ENCODE assay signal across 14 cellular contexts in the genomic region with DNA sequence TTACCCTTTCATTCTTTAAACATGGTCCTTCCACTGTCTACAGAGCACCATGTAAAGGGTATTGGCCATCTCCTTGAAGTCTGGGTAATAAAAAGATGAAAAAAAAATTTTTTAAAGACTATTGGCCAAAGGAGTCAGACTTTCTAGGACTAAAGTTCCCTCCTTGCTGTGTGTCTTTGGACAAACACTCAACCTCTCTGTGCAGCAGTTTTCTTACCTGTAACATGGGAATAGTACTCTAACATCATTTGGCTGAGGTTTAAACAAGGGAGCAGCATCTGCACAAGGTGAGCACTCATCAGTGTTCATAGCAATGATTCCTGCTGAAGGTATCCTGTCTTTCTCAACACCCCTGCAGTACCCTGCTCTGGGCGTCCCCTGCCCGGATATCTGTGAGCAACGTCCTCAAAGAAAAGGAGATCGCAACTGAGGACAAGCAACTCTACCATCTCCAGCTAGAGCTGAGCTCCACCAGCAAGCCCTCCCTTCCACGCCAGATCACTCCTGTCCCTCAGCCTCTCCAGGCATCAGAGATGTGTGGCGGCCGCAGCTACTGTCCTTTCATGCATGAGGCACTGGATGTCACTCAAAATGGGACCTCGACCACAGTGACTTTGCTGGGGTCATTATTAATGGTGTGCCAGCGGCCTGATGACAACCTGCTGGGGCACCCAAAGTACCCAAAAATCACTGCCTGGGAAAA. TPM values are rescaled to one million over a fixed set of nuclear protein-coding genes. Genes with fewer than 3 reads are reported as not detected.
DNase-seq lines count a peak whose midpoint lies in the region; ATAC-seq and TF ChIP-seq lines count a peak whose summit lies in the region.
"Had no signal": no experiment of that assay in that cellular context is flagged by ENCODE, and none has a peak within 500 bp of the region (broad histone marks: within the 10 kb centered on the region; RNA-seq: fewer than 3 reads in every experiment).

No MANE protein-coding gene starts in this region.

- intact Hi-C loops in psoas muscle (cut with DNase I) (loop anchor here in 1 of 2 donors (5.0 kb wide), 1 partner anchor 50 kb away; no protein-coding TSS in a partner anchor), tibial artery (cut with DNase I; ENCODE audit: low total_unique reads) (no loop called here)

- TF ChIP-seq CTCF in SK-N-SH (IDR thresholded peaks at IDR 0.05) (no peak), VCaP (conservative IDR thresholded peaks at IDR 0.05) (no peak), psoas muscle (IDR thresholded peaks at IDR 0.05) (no peak), Peyer's patch (IDR thresholded peaks at IDR 0.05) (no peak), tibial artery (IDR thresholded peaks at IDR 0.05) (no peak)

- H3K9me3 ChIP-seq in SK-N-SH (no peaks in the 10 kb centered on the region), psoas muscle (no peaks in the 10 kb centered on the region), Peyer's patch (no peaks in the 10 kb centered on the region), tibial artery (no peaks in the 10 kb centered on the region)
- H3K9me3 ChIP-seq: tibial nerve had no signal

- H3K9ac ChIP-seq in SK-N-SH, result no peak overlapping the region

- TF ChIP-seq POLR2A in Peyer's patch (IDR thresholded peaks at IDR 0.05), result no peak

- WGBS in SK-N-SH (ENCODE audit: low lambda C conversion rate), result 84% methylated on average over 8 of the region's 9 CpGs
- 88 to 90% (median 88%) methylated on average over 9 of the region's 9 CpGs for WGBS in psoas muscle, 3 donors

- POLR2A ChIA-PET in SK-N-SH (lab: Yijun Ruan, JAX), result no interaction called here

- TF ChIP-seq RAD21 in SK-N-SH (IDR thresholded peaks at IDR 0.05; ENCODE audit: low read length), result no peak

- CTCF ChIA-PET in SK-N-SH (lab: Yijun Ruan, JAX), result no interaction called here

- no peaks in the 10 kb centered on the region for H3F3A ChIP-seq in SK-N-SH (replicated peaks; ENCODE audit: insufficient read depth)

- H3K4me1 ChIP-seq in SK-N-SH (ENCODE audit: control insufficient read depth in 1 of 2, insufficient read depth in 2 of 2, low read depth in 1 of 2, low read length in 1 of 2) (peaks cover 5 to 22% of the 10 kb centered on the region in 2 experiments; a peak in 2 of 4 replicates), psoas muscle (no peaks in the 10 kb centered on the region), Peyer's patch (peaks cover 0 to 16% (median 9%) of the 10 kb centered on the region in 4 donors), tibial artery (peaks cover 0 to 22% (median 13%) of the 10 kb centered on the region in 4 donors)

- H3K4me2 ChIP-seq in SK-N-SH, result peak overlapping the region; percentile 63; the same call in 1 of the 2 replicates

- no peak overlapping the region for H3K4me3 ChIP-seq in SK-N-SH (ENCODE audit: low read depth in 2 of 2, low read length in 1 of 2)
- no peak overlapping the region for H3K4me3 ChIP-seq in psoas muscle
- H3K4me3 ChIP-seq in Peyer's patch, result no peak overlapping the region
- H3K4me3 ChIP-seq in tibial artery, result no peak overlapping the region
- H3K4me3 ChIP-seq: tibial nerve had no signal

- no peaks in the 10 kb centered on the region for H3K9me2 ChIP-seq in SK-N-SH

- H3K27ac ChIP-seq in SK-N-SH (ENCODE audit: low read depth in 2 of 2, low read length in 1 of 2) (peak overlapping the region in 1 of 2 experiments; percentile 55; a peak in 1 of 4 replicates), VCaP (0 out of 2 replicates have a peak overlapping the region, but pooled peaks have one; percentile 23), psoas muscle (peak overlapping the region; percentile 15), Peyer's patch (peak overlapping the region in 1 of 4 donors; percentile 27), tibial artery (no peak overlapping the region)
- H3K27ac ChIP-seq: RWPE1 had no signal

- no peak for DNase-seq in SK-N-SH
- peak; percentile 81 for DNase-seq in left kidney (ENCODE audit: low read depth, low spot score)
- no peak for DNase-seq in psoas muscle
- no peak for DNase-seq in Peyer's patch
- no peak for DNase-seq in epidermal melanocyte (ENCODE audit: insufficient read length, low spot score)
- no peak for DNase-seq in tibial artery
- DNase-seq: activated naive CD8-positive, alpha-beta T cell treated with anti-CD3 and anti-CD28 coated beads for 36 hours; activated T-cell treated with anti-CD3 and anti-CD28 coated beads, Interleukin-2, amount 50 U/mL, for 48 hours; NCI-H187; T-cell had no signal

- H2AFZ ChIP-seq in SK-N-SH (ENCODE audit: low read depth), result no peak overlapping the region

- H3K36me3 ChIP-seq in SK-N-SH (replicated peaks in 1 of 2; ENCODE audit: control insufficient read depth in 1 of 2, insufficient read depth in 2 of 2, low read length in 1 of 2) (no peaks in the 10 kb centered on the region), psoas muscle (ENCODE audit: insufficient read depth in 1 of 2, low read depth in 1 of 2) (no peaks in the 10 kb centered on the region), Peyer's patch (no peaks in the 10 kb centered on the region), tibial artery (no peaks in the 10 kb centered on the region)
- H3K36me3 ChIP-seq: tibial nerve had no signal

- H3K27me3 ChIP-seq in SK-N-SH (ENCODE audit: insufficient read depth), result no peaks in the 10 kb centered on the region
- peaks cover 0 to 41% (median 2%) of the 10 kb centered on the region in 3 donors for H3K27me3 ChIP-seq in psoas muscle (ENCODE audit: insufficient read depth in 3 of 3, low read length in 2 of 3)
- H3K27me3 ChIP-seq in Peyer's patch, result no peaks in the 10 kb centered on the region
- H3K27me3 ChIP-seq in tibial artery, result peaks cover 0 to 46% of the 10 kb centered on the region in 2 donors

- H3K79me2 ChIP-seq in SK-N-SH (ENCODE audit: insufficient read depth), result no peaks in the 10 kb centered on the region

- ATAC-seq in SK-N-SH treated with all-trans-retinoic acid at 6 μM for 48 hours, result no peak
- ATAC-seq in psoas muscle, result no peak
- ATAC-seq: T-cell had no signal

- no peaks in the 10 kb centered on the region for H4K20me1 ChIP-seq in SK-N-SH (ENCODE audit: insufficient read depth)

- TF ChIP-seq EP300 in SK-N-SH (IDR thresholded peaks at IDR 0.05; ENCODE audit: borderline replicate concordance in 1 of 2, low read depth in 1 of 2, low read length in 1 of 2), result no peak

TF ChIP-seq in SK-N-SH, 30 proteins besides CTCF, POLR2A, EP300 and RAD21:
- TF ChIP-seq POLR2AphosphoS5 (IDR thresholded peaks at IDR 0.05; ENCODE audit: low read depth, low read length) (no peak), CHD2 (IDR thresholded peaks at IDR 0.05; ENCODE audit: low read length, partially characterized antibody) (no peak), GABPA (IDR thresholded peaks at IDR 0.05; ENCODE audit: low read depth) (no peak), USF2 (IDR thresholded peaks at IDR 0.05; ENCODE audit: borderline replicate concordance, low read depth, low read length) (no peak)
- TF ChIP-seq, protein P1, sequence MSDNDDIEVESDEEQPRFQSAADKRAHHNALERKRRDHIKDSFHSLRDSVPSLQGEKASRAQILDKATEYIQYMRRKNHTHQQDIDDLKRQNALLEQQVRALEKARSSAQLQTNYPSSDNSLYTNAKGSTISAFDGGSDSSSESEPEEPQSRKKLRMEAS (IDR thresholded peaks at IDR 0.05; ENCODE audit: low read depth), result no peak

TF ChIP-seq in SK-N-SH treated with all-trans-retinoic acid at 6 μM for 48 hours, 23 proteins besides CTCF, POLR2A, EP300 and RAD21 (continues in another document):
- TF ChIP-seq TCF4 (CRISPR knock-in tag; IDR thresholded peaks at IDR 0.05; ENCODE audit: borderline replicate concordance) (no peak), TSHZ2 (CRISPR knock-in tag; IDR thresholded peaks at IDR 0.05) (no peak), TOX (CRISPR knock-in tag; IDR thresholded peaks at IDR 0.05; ENCODE audit: borderline replicate concordance) (no peak), RARB (CRISPR knock-in tag; IDR thresholded peaks at IDR 0.05) (no peak), ARNTL (CRISPR knock-in tag; IDR thresholded peaks at IDR 0.05; ENCODE audit: borderline replicate concordance, low read depth) (no peak)
- TF ChIP-seq, protein P2, sequence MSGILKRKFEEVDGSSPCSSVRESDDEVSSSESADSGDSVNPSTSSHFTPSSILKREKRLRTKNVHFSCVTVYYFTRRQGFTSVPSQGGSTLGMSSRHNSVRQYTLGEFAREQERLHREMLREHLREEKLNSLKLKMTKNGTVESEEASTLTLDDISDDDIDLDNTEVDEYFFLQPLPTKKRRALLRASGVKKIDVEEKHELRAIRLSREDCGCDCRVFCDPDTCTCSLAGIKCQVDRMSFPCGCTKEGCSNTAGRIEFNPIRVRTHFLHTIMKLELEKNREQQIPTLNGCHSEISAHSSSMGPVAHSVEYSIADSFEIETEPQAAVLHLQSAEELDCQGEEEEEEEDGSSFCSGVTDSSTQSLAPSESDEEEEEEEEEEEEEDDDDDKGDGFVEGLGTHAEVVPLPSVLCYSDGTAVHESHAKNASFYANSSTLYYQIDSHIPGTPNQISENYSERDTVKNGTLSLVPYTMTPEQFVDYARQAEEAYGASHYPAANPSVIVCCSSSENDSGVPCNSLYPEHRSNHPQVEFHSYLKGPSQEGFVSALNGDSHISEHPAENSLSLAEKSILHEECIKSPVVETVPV (CRISPR knock-in tag; IDR thresholded peaks at IDR 0.05), result no peak

RNA-seq across cellular contexts. Expression of gene RPH3AL, which starts 29.5 kb away (rescaled TPM):
- 2.9 and 4.4 TPM in 2 replicates for polyA plus RNA-seq in SK-N-SH (2012; rRNA removed)
- 1.8 and 2.5 TPM in 2 replicates for polyA plus RNA-seq in SK-N-SH (2012; cell fraction: cytosol; rRNA removed)
- polyA plus RNA-seq in SK-N-SH (2012; cell fraction: nucleus; rRNA removed), result 3.0 and 3.6 TPM in 2 replicates
- total RNA-seq in psoas muscle, result 10 to 100 TPM in 1 of 4 donors, 1 to 10 TPM in 3; 5.7 to 18.5 (median 9.8) TPM
- 10 to 100 TPM in 1 of 3 donors, 1 to 10 TPM in 2; 3.7 to 11.8 (median 6.3) TPM for polyA plus RNA-seq in psoas muscle
- 10 to 100 TPM; 31.4 to 92.4 (median 48.6) TPM for total RNA-seq in Peyer's patch

Comparison
In these comparisons a context has a peak if more than half of its experiments do, and no peak if none do; other contexts are left out.
1. H3K27ac ChIP-seq: peak in VCaP (single experiment) and psoas muscle (single experiment); none in tibial artery (0 of 2).